ENCODE assay signal across 8 cellular contexts in genomic region chr17:40363480-40363838, GRCh38. TPM values are rescaled to one million over a fixed set of nuclear protein-coding genes. Genes with fewer than 3 reads are reported as not detected.
DNase-seq lines count a peak whose midpoint lies in the region; ATAC-seq and TF ChIP-seq lines count a peak whose summit lies in the region.
"Had no signal": no experiment of that assay in that cellular context is flagged by ENCODE, and none has a peak within 500 bp of the region (broad histone marks: within the 10 kb centered on the region; RNA-seq: fewer than 3 reads in every experiment).

No MANE protein-coding gene starts in this region.

- H3K4me2 ChIP-seq in OCI-LY3 (ENCODE audit: low read length): peak overlapping the region; percentile 87

- intact Hi-C loops in posterior vena cava (cut with DNase I): loop anchor here (5.0 to 10.0 kb wide), 3 partner anchors 51 to 171 kb away; partner anchors contain the start of gene TOP2A (in 2 of the 2)

- no peaks in the 10 kb centered on the region for H3K27me3 ChIP-seq in OCI-LY3 (ENCODE audit: low read depth, low read length)

- no peaks in the 10 kb centered on the region for H3K79me2 ChIP-seq in OCI-LY3 (ENCODE audit: low read length)

- ATAC-seq in GM19035 (IDR thresholded peaks at IDR 0.05; ENCODE audit: unreplicated experiment): peak; percentile 27

- H3K36me3 ChIP-seq in OCI-LY3 (replicated peaks; ENCODE audit: low read depth, low read length): no peaks in the 10 kb centered on the region

- H4K20me1 ChIP-seq in OCI-LY3 (ENCODE audit: insufficient read depth, low read length): no peaks in the 10 kb centered on the region

- H3K4me3 ChIP-seq in OCI-LY3 (ENCODE audit: low read length): peak overlapping the region; percentile 88

- no peak overlapping the region for H2AFZ ChIP-seq in OCI-LY3 (ENCODE audit: low read depth, low read length)

- H3K4me1 ChIP-seq in OCI-LY3 (ENCODE audit: low read length): peaks cover 25% of the 10 kb centered on the region

- DNase-seq in fibroblast of gingiva (ENCODE audit: low read depth) (peak; percentile 43), posterior vena cava (ENCODE audit: low spot score) (peak; percentile 81), NCI-H2196 (lab: John Stamatoyannopoulos, UW; ENCODE audit: unreplicated experiment) (no peak), NCI-H2171 (lab: John Stamatoyannopoulos, UW) (no peak)
- DNase-seq in stimulated activated naive CD4-positive, alpha-beta T cell (lab: John Stamatoyannopoulos, UW): no peak

- TF ChIP-seq CTCF in OCI-LY3 (IDR thresholded peaks at IDR 0.05; ENCODE audit: low read depth, low read length): no peak

- H3K9ac ChIP-seq in OCI-LY3 (ENCODE audit: low read length): no peak overlapping the region

- no peak overlapping the region for H3K27ac ChIP-seq in OCI-LY3 (ENCODE audit: low read length)

- no peaks in the 10 kb centered on the region for H3K9me3 ChIP-seq in OCI-LY3 (ENCODE audit: insufficient read depth, low read length)

RNA-seq across cellular contexts. Expression of gene GJD3, which starts 1.1 kb away (rescaled TPM):
- under 1 TPM; 0.79 to 1.00 TPM for total RNA-seq in posterior vena cava
- total RNA-seq: T-helper 1 cell treated with Interleukin-12 subunit alpha and Interleukin-12 subunit beta and Interleukin-4 antibody, amounts not matched to agents 30 ng/mL and 1 ng/mL, for 36 hours had no signal

RNA-seq across cellular contexts. Expression of gene TOP2A, which starts 54.2 kb away (rescaled TPM):
- total RNA-seq in posterior vena cava: 1 to 10 TPM; 1.1 to 2.2 TPM

RNA-seq across cellular contexts. Expression of gene RARA, which starts 54.5 kb away (rescaled TPM):
- total RNA-seq in posterior vena cava: 10 to 100 TPM; 47.5 to 54.5 TPM

Comparison
In these comparisons a context has a peak if more than half of its experiments do, and no peak if none do; other contexts are left out.
1. DNase-seq: peak in fibroblast of gingiva (single experiment) and posterior vena cava (single experiment); none in NCI-H2196 (single experiment), stimulated activated naive CD4-positive, alpha-beta T cell (0 of 6) and NCI-H2171 (single experiment).